Comparison of ENCODE assay signal across 9 cellular contexts in genomic region chr1:42949312-42950145, GRCh38. TPM values are rescaled to one million over a fixed set of nuclear protein-coding genes. Genes with fewer than 3 reads are reported as not detected.
A peak's percentile ranks its signal among the peaks of the same experiment; 100 is the strongest.
DNase-seq lines count a peak whose midpoint lies in the region; ATAC-seq, FAIRE-seq and TF ChIP-seq lines count a peak whose summit lies in the region.
"Had no signal": no experiment of that assay in that cellular context is flagged by ENCODE, and none has a peak within 500 bp of the region (broad histone marks: within the 10 kb centered on the region; RNA-seq: fewer than 3 reads in every experiment).

No MANE protein-coding gene starts in this region.

- POLR2A ChIA-PET in activated B cell treated with CpG ODN at 0.5 μM for 24 hours (lab: Charles Lee): interaction anchor here (2.0 to 26.4 kb wide), 6 partner anchors 4 to 124 kb away, joined by 5 to 694 read pairs (median 366); partner anchors contain the start of gene SLC2A1

- no peaks in the 10 kb centered on the region for H3K27me3 ChIP-seq in left ventricle myocardium inferior (ENCODE audit: low read depth)

- peak overlapping the region; percentile 96 for H3K27ac Mint-ChIP-seq in activated B cell treated with CpG ODN at 0.5 μM for 24 hours

- no peaks in the 10 kb centered on the region for H3K9me3 Mint-ChIP-seq in activated B cell treated with CpG ODN at 0.5 μM for 24 hours

- H3K27me3 Mint-ChIP-seq in activated B cell treated with CpG ODN at 0.5 μM for 24 hours: no peaks in the 10 kb centered on the region

- H3K36me3 Mint-ChIP-seq in activated B cell treated with CpG ODN at 0.5 μM for 24 hours (ENCODE audit: low read depth): peaks cover 67% of the 10 kb centered on the region

- TF ChIP-seq CTCF in left ventricle myocardium inferior (IDR thresholded peaks at IDR 0.05; ENCODE audit: borderline replicate concordance) (no peak), activated B cell treated with CpG ODN at 0.5 μM for 24 hours (IDR thresholded peaks at IDR 0.05) (no peak)

- intact Hi-C loops in left ventricle myocardium inferior (cut with micrococcal nuclease): no loop called here
- intact Hi-C loops in cardiac septum (cut with DNase I): no loop called here
- intact Hi-C loops in activated B cell treated with CpG ODN at 0.5 μM for 24 hours (cut with micrococcal nuclease): loop anchor here (1.0 kb wide), 1 partner anchor 8 kb away; no protein-coding TSS in a partner anchor

- H3K27ac ChIP-seq in left ventricle myocardium inferior (replicated peaks): peak overlapping the region; percentile 86

- peaks cover 99% of the 10 kb centered on the region for H3K4me1 Mint-ChIP-seq in activated B cell treated with CpG ODN at 0.5 μM for 24 hours

- peak overlapping the region; percentile 76 for H3K4me3 Mint-ChIP-seq in activated B cell treated with CpG ODN at 0.5 μM for 24 hours

- no peaks in the 10 kb centered on the region for H3K36me3 ChIP-seq in left ventricle myocardium inferior

- H3K4me3 ChIP-seq in left ventricle myocardium inferior: no peak overlapping the region

- CTCF ChIA-PET in activated B cell treated with CpG ODN at 0.5 μM for 24 hours (lab: Charles Lee): interaction anchor here (1.2 to 5.3 kb wide), 4 partner anchors 11 to 124 kb away, joined by 3 to 34 read pairs (median 6); no protein-coding TSS in a partner anchor

- no peak for DNase-seq in left ventricle myocardium inferior
- no peak for DNase-seq in cardiac septum (ENCODE audit: low spot score)
- no peak for DNase-seq in activated B cell treated with CpG ODN at 0.5 μM for 24 hours
- DNase-seq in islet precursor cell: peak; percentile 84
- no peak for DNase-seq in NOMO-1 treated with dmso at 0.1 percent for 144 hours (lab: John Stamatoyannopoulos, UW; ENCODE audit: unreplicated experiment)
- no peak for DNase-seq in frontal cortex (ENCODE audit: low spot score in 2 of 2)

- ATAC-seq in activated B cell treated with CpG ODN at 0.5 μM for 24 hours (ENCODE audit: low read depth) (peak; percentile 8), HG03565 (IDR thresholded peaks at IDR 0.05; ENCODE audit: unreplicated experiment) (no peak), GM21360 (IDR thresholded peaks at IDR 0.05; ENCODE audit: unreplicated experiment) (no peak)

- no peak for FAIRE-seq in frontal cortex (lab: Jason Lieb, UNC)
- FAIRE-seq: islet of Langerhans had no signal

- peaks cover 86% of the 10 kb centered on the region for H3K4me1 ChIP-seq in left ventricle myocardium inferior

- H3K9me3 ChIP-seq in left ventricle myocardium inferior (replicated peaks): no peaks in the 10 kb centered on the region

RNA-seq across cellular contexts. Expression of gene SLC2A1, which starts 9.1 kb away (rescaled TPM):
- total RNA-seq in left ventricle myocardium inferior: 54.9 TPM
- 31.9 TPM for total RNA-seq in cardiac septum
- 105 and 117 TPM in 2 replicates for total RNA-seq in activated B cell treated with CpG ODN at 0.5 μM for 24 hours
- total RNA-seq in frontal cortex: 28.1 TPM
